ENCODE assay signal across 22 cellular contexts in the genomic region with DNA sequence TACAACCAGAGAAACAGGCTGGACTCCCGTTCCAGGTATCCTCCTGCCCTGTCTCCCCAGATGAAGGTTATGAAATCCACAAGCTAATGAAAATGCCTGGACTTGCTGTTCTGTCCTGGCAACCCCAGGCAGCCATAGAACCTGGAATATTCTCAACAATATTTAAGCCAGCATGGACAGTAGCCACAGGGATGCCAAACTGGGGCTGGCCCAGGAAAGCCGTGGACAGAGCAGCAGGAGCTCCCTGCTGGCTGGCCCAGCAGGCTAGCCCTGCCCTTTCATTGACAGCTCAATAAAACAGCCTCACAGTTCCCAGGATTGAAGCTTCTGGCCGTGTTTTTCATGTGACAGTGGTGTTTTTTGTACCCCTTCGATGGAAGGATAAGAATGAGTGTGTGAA.
A peak's percentile ranks its signal among the peaks of the same experiment; 100 is the strongest.
DNase-seq lines count a peak whose midpoint lies in the region; ATAC-seq and TF ChIP-seq lines count a peak whose summit lies in the region.
"Had no signal": no experiment of that assay in that cellular context is flagged by ENCODE, and none has a peak within 500 bp of the region (broad histone marks: within the 10 kb centered on the region; RNA-seq: fewer than 3 reads in every experiment).

No MANE protein-coding gene starts in this region.

- H3K4me1 ChIP-seq in psoas muscle: peaks cover 15% of the 10 kb centered on the region
- H3K4me1 ChIP-seq: BE2C had no signal

- CTCF ChIA-PET in RWPE1 (lab: Yijun Ruan, JAX): interaction anchor here (0.6 to 0.7 kb wide), 6 partner anchors 11 to 735 kb away, joined by 3 to 4 read pairs (median 3); no protein-coding TSS in a partner anchor

- POLR2A ChIA-PET in RWPE1 (lab: Yijun Ruan, JAX; ENCODE audit: low non-redundant PET): no interaction called here

- no peaks in the 10 kb centered on the region for H3K9me3 ChIP-seq in psoas muscle
- H3K9me3 ChIP-seq: BE2C, SK-N-SH had no signal

- H3K27ac ChIP-seq in RWPE1 (peak overlapping the region; percentile 55), psoas muscle (peak overlapping the region; percentile 2)
- H3K27ac ChIP-seq: 22Rv1, HL-60 had no signal

- no peak overlapping the region for H3K4me3 ChIP-seq in psoas muscle
- H3K4me3 ChIP-seq: GM23338 had no signal

- intact Hi-C loops in psoas muscle (cut with DNase I): loop anchor here in 1 of 2 donors (1.0 to 2.0 kb wide), 3 partner anchors 23 to 185 kb away; no protein-coding TSS in a partner anchor

- peak; percentile 55 to 74 (median 62) for ATAC-seq in psoas muscle
- ATAC-seq: GM23338 had no signal

- WGBS in psoas muscle, 3 donors: 24 to 29% (median 25%) methylated on average over 4 of the region's 4 CpGs

- H3K27me3 ChIP-seq in psoas muscle (ENCODE audit: insufficient read depth in 3 of 3, low read length in 2 of 3): no peaks in the 10 kb centered on the region
- H3K27me3 ChIP-seq: BE2C had no signal

- TF ChIP-seq CTCF in RWPE1 (conservative IDR thresholded peaks at IDR 0.05; ENCODE audit: low read depth) (no peak), psoas muscle (IDR thresholded peaks at IDR 0.05) (no peak)

- H3K36me3 ChIP-seq in psoas muscle (ENCODE audit: insufficient read depth in 1 of 2, low read depth in 1 of 2): no peaks in the 10 kb centered on the region
- H3K36me3 ChIP-seq: BE2C had no signal

- DNase-seq in NCI-H146 (lab: John Stamatoyannopoulos, UW): peak; percentile 1
- no peak for DNase-seq in NCI-H146 treated with DMSO at 0.1 percent for 48 hours (lab: John Stamatoyannopoulos, UW; ENCODE audit: unreplicated experiment)
- DNase-seq in RWPE1 (ENCODE audit: low spot score): no peak
- DNase-seq in cerebellum (ENCODE audit: low spot score): peak; percentile 84
- DNase-seq in psoas muscle: peak in 1 of 2 donors; percentile 62
- no peak for DNase-seq in kidney glomerular epithelial cell (lab: John Stamatoyannopoulos, UW)
- no peak for DNase-seq in NCI-H1694 (lab: John Stamatoyannopoulos, UW)
- DNase-seq in H4 (ENCODE audit: low spot score): no peak
- DNase-seq: BE2C; CD4-positive, CD25-positive, alpha-beta regulatory T cell; COR-L47; DMS 273 treated with DMSO at 0.1 percent for 48 hours; DND-41; Kasumi-1; NCI-H1092 treated with DMSO at 0.1 percent for 48 hours; NCI-H2107; NCI-H510A treated with DMSO at 0.1 percent for 48 hours; SHP77 treated with DMSO at 0.1 percent for 48 hours; SK-N-SH had no signal

Comparison
In these comparisons a context has a peak if more than half of its experiments do, and no peak if none do; other contexts are left out.
1. DNase-seq: peak in NCI-H146 (single experiment) and cerebellum (single experiment); none in NCI-H146 treated with DMSO at 0.1 percent for 48 hours (single experiment), RWPE1 (single experiment), kidney glomerular epithelial cell (single experiment), NCI-H1694 (single experiment) and H4 (single experiment).